Comparison of ENCODE assay signal across 24 cellular contexts in genomic region chr7:69237541-69237940, GRCh38.
DNase-seq lines count a peak whose midpoint lies in the region; ATAC-seq and TF ChIP-seq lines count a peak whose summit lies in the region.
"Had no signal": no experiment of that assay in that cellular context is flagged by ENCODE, and none has a peak within 500 bp of the region (broad histone marks: within the 10 kb centered on the region; RNA-seq: fewer than 3 reads in every experiment).

No MANE protein-coding gene starts in this region.

- H3K4me1 Mint-ChIP-seq in stimulated activated naive CD8-positive, alpha-beta T cell treated with anti-CD3 and anti-CD28 coated beads, Interleukin-15, amount 100 ng/mL, for 72 hours = no peaks in the 10 kb centered on the region
- H3K4me1 Mint-ChIP-seq: CD14-positive monocyte; CD4-positive, CD25-positive, alpha-beta regulatory T cell; CD8-positive, alpha-beta memory T cell had no signal

- peaks cover 8% of the 10 kb centered on the region for H3K27me3 Mint-ChIP-seq in stimulated activated naive CD8-positive, alpha-beta T cell treated with anti-CD3 and anti-CD28 coated beads, Interleukin-15, amount 100 ng/mL, for 72 hours
- H3K27me3 Mint-ChIP-seq: CD4-positive, CD25-positive, alpha-beta regulatory T cell had no signal

- ATAC-seq in stimulated activated naive CD8-positive, alpha-beta T cell treated with anti-CD3 and anti-CD28 coated beads, Interleukin-15, amount 100 ng/mL, for 72 hours = no peak
- ATAC-seq in GM21423 (IDR thresholded peaks at IDR 0.05; ENCODE audit: unreplicated experiment) = no peak
- ATAC-seq: GM12878 had no signal

- CTCF ChIA-PET in HEK293 (lab: Yijun Ruan, JAX) = no interaction called here

- no peak overlapping the region for H3K4me3 Mint-ChIP-seq in stimulated activated naive CD8-positive, alpha-beta T cell treated with anti-CD3 and anti-CD28 coated beads, Interleukin-15, amount 100 ng/mL, for 72 hours
- H3K4me3 Mint-ChIP-seq: CD14-positive monocyte; CD4-positive, alpha-beta memory T cell; CD4-positive, CD25-positive, alpha-beta regulatory T cell had no signal

- no peak overlapping the region for H3K4me3 ChIP-seq in HEK293 (ENCODE audit: low read depth, low read length)
- H3K4me3 ChIP-seq: BLaER1, GM12878 had no signal

- H3K9me3 Mint-ChIP-seq in stimulated activated naive CD8-positive, alpha-beta T cell treated with anti-CD3 and anti-CD28 coated beads, Interleukin-15, amount 100 ng/mL, for 72 hours = peaks cover 5 to 14% of the 10 kb centered on the region in 2 donors

- H3K4me1 ChIP-seq in HEK293 (ENCODE audit: control insufficient read depth, insufficient read depth, low read length) = no peaks in the 10 kb centered on the region; the same call in none of the 2 replicates
- H3K4me1 ChIP-seq: BE2C, BLaER1 had no signal

- no peak for TF ChIP-seq CTCF in HEK293 (tag by site-specific recombination; IDR thresholded peaks at IDR 0.05)

- no peaks in the 10 kb centered on the region for H3K36me3 ChIP-seq in HEK293 (ENCODE audit: control insufficient read depth in 2 of 2, insufficient read depth in 1 of 2, low read length in 2 of 2)
- H3K36me3 ChIP-seq: BE2C, BLaER1 had no signal

- H3K27ac Mint-ChIP-seq in stimulated activated naive CD8-positive, alpha-beta T cell treated with anti-CD3 and anti-CD28 coated beads, Interleukin-15, amount 100 ng/mL, for 72 hours = no peak overlapping the region
- H3K27ac Mint-ChIP-seq: CD14-positive monocyte; CD4-positive, alpha-beta memory T cell; CD4-positive, CD25-positive, alpha-beta regulatory T cell; CD8-positive, alpha-beta memory T cell had no signal

- DNase-seq in RPMI8226 (peak; percentile 18), mesenteric fat pad (ENCODE audit: low spot score) (peak; percentile 49), MV-4-11 (lab: John Stamatoyannopoulos, UW) (no peak)
- DNase-seq in stimulated activated naive CD8-positive, alpha-beta T cell treated with anti-CD3 and anti-CD28 coated beads, Interleukin-15, amount 100 ng/mL, for 72 hours = no peak
- DNase-seq: 8988T; ACHN; BE2C; C1 segment of cervical spinal cord; CD4-positive, alpha-beta memory T cell; CD4-positive, CD25-positive, alpha-beta regulatory T cell; CD8-positive, alpha-beta memory T cell; COR-L47; DMS 273 treated with DMSO at 0.1 percent for 48 hours; DMS153; DMS53; DMS79; DND-41; EL; GDM1 had no signal

- H3K9me3 ChIP-seq in HEK293 (ENCODE audit: control insufficient read depth, insufficient read depth, low read depth, low read length) = no peaks in the 10 kb centered on the region
- H3K9me3 ChIP-seq: BE2C had no signal

- POLR2A ChIA-PET in HEK293 (lab: Yijun Ruan, JAX) = no interaction called here

- H3K27ac ChIP-seq in HEK293 (ENCODE audit: extremely low read depth, low read depth, low read length) = no peak overlapping the region
- H3K27ac ChIP-seq: BLaER1 had no signal

TF ChIP-seq in HEK293, 187 proteins besides CTCF, POLR2A, EP300 and RAD21:
- TF ChIP-seq ZNF211 (tag by site-specific recombination; IDR thresholded peaks at IDR 0.05; ENCODE audit: low read depth) = no peak
- no peak for TF ChIP-seq ZNF37A (tag by site-specific recombination; IDR thresholded peaks at IDR 0.05)
- no peak for TF ChIP-seq ZNF654 (tag by site-specific recombination; IDR thresholded peaks at IDR 0.05; ENCODE audit: low read depth)
- peak; percentile 53; the same call in 1 of the 2 replicates for TF ChIP-seq ATF2 (tag by site-specific recombination; IDR thresholded peaks at IDR 0.05; ENCODE audit: low read depth)
TF ChIP-seq in HEK293: peak in this region for 1.

Comparison
In these comparisons a context has a peak if more than half of its experiments do, and no peak if none do; other contexts are left out.
1. DNase-seq: peak in RPMI8226 (single experiment) and mesenteric fat pad (single experiment); none in stimulated activated naive CD8-positive, alpha-beta T cell treated with anti-CD3 and anti-CD28 coated beads, Interleukin-15, amount 100 ng/mL, for 72 hours (0 of 2) and MV-4-11 (single experiment).